12 cellular contexts compared by ENCODE assay signal in the genomic region with DNA sequence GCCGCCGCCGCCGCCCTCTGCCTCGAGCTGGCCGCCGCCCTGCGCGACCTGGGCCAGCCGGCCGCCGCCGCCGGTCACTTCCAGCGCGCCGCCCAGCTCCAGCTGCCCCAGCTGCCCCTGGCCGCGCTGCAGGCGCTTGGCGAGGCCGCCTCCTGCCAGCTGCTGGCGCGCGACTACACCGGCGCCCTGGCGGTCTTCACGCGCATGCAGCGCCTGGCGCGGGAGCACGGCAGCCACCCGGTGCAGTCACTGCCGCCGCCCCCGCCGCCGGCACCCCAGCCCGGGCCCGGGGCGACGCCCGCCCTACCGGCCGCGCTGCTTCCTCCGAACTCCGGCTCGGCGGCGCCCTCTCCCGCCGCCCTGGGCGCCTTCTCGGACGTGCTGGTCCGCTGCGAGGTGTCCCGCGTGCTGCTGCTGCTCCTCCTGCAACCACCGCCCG. TPM values are rescaled to one million over a fixed set of nuclear protein-coding genes. Genes with fewer than 3 reads are reported as not detected.
DNase-seq lines count a peak whose midpoint lies in the region; ATAC-seq and TF ChIP-seq lines count a peak whose summit lies in the region.
"Not testable (repeated sequence)": the region's sequence is repeated elsewhere in the genome, so short reads cannot be mapped to it uniquely, and the experiment has no call there.
"Had no signal": no experiment of that assay in that cellular context is flagged by ENCODE, and none has a peak within 500 bp of the region (broad histone marks: within the 10 kb centered on the region; RNA-seq: fewer than 3 reads in every experiment).

No MANE protein-coding gene starts in this region.

- intact Hi-C loops in lower lobe of right lung (cut with DNase I); aorta (cut with DNase I): not testable (repeated sequence)

- WGBS in aorta, 2 donors: no CpG with 5 or more reads among the region's 64 CpGs

- not testable (repeated sequence) for DNase-seq in activated naive CD8-positive, alpha-beta T cell treated with anti-CD3 and anti-CD28 coated beads, Interleukin-2, amount 10 ng/mL, durations not matched to agents 7 days and 5 days; lower lobe of right lung; aorta

- not testable (repeated sequence) for H3K36me3 Mint-ChIP-seq in activated naive CD8-positive, alpha-beta T cell treated with anti-CD3 and anti-CD28 coated beads, Interleukin-2, amount 10 ng/mL, durations not matched to agents 7 days and 5 days

- H3K27ac ChIP-seq in lower lobe of right lung; aorta (ENCODE audit: low read depth in 1 of 2, low read length in 2 of 2): not testable (repeated sequence)

- ATAC-seq in GM18907 (IDR thresholded peaks at IDR 0.05; ENCODE audit: unreplicated experiment): peak; percentile 54
- ATAC-seq in GM21390 (IDR thresholded peaks at IDR 0.05; ENCODE audit: unreplicated experiment): peak; percentile 54
- peak; percentile 49 for ATAC-seq in HG02678 (IDR thresholded peaks at IDR 0.05; ENCODE audit: unreplicated experiment)
- peak; percentile 32 for ATAC-seq in HG03097 (IDR thresholded peaks at IDR 0.05; ENCODE audit: low FRiP score, unreplicated experiment)
- peak; percentile 40 for ATAC-seq in HG03565 (IDR thresholded peaks at IDR 0.05; ENCODE audit: unreplicated experiment)
- peak; percentile 50 for ATAC-seq in activated naive CD8-positive, alpha-beta T cell treated with anti-CD3 and anti-CD28 coated beads, Interleukin-2, amount 10 ng/mL, durations not matched to agents 7 days and 5 days (ENCODE audit: low read depth)
- peak; percentile 63 to 78 for ATAC-seq in lower lobe of right lung
- peak; percentile 70 for ATAC-seq in aorta (ENCODE audit: low FRiP score)

- not testable (repeated sequence) for H3K4me3 ChIP-seq in lower lobe of right lung; aorta (ENCODE audit: low read length in 2 of 2)

- H3K27me3 ChIP-seq in lower lobe of right lung (ENCODE audit: low read depth); aorta (ENCODE audit: control insufficient read depth in 1 of 2, insufficient read depth in 2 of 2, low read length in 1 of 2): not testable (repeated sequence)

- not testable (repeated sequence) for H3K27ac Mint-ChIP-seq in activated naive CD8-positive, alpha-beta T cell treated with anti-CD3 and anti-CD28 coated beads, Interleukin-2, amount 10 ng/mL, durations not matched to agents 7 days and 5 days

- H3K4me1 Mint-ChIP-seq in activated naive CD8-positive, alpha-beta T cell treated with anti-CD3 and anti-CD28 coated beads, Interleukin-2, amount 10 ng/mL, durations not matched to agents 7 days and 5 days: not testable (repeated sequence)

- H3K27me3 Mint-ChIP-seq in activated naive CD8-positive, alpha-beta T cell treated with anti-CD3 and anti-CD28 coated beads, Interleukin-2, amount 10 ng/mL, durations not matched to agents 7 days and 5 days: not testable (repeated sequence)

- H3K4me3 Mint-ChIP-seq in activated naive CD8-positive, alpha-beta T cell treated with anti-CD3 and anti-CD28 coated beads, Interleukin-2, amount 10 ng/mL, durations not matched to agents 7 days and 5 days: not testable (repeated sequence)

- POLR2A ChIA-PET in activated naive CD8-positive, alpha-beta T cell treated with anti-CD3 and anti-CD28 coated beads, Interleukin-2, amount 10 ng/mL, durations not matched to agents 7 days and 5 days (lab: Charles Lee): not testable (repeated sequence)

- not testable (repeated sequence) for H3K36me3 ChIP-seq in lower lobe of right lung; aorta (ENCODE audit: control insufficient read depth in 1 of 2, insufficient read depth in 2 of 2, low read length in 1 of 2)

- H3K9me3 Mint-ChIP-seq in activated naive CD8-positive, alpha-beta T cell treated with anti-CD3 and anti-CD28 coated beads, Interleukin-2, amount 10 ng/mL, durations not matched to agents 7 days and 5 days: not testable (repeated sequence)

- H3K9me3 ChIP-seq in lower lobe of right lung; aorta (ENCODE audit: control insufficient read depth, low read length): not testable (repeated sequence)

- TF ChIP-seq CTCF in lower lobe of right lung (IDR thresholded peaks at IDR 0.05): not testable (repeated sequence)

- not testable (repeated sequence) for H3K4me1 ChIP-seq in lower lobe of right lung; aorta (ENCODE audit: control insufficient read depth in 1 of 2, insufficient read depth in 2 of 2, low read length in 2 of 2)

RNA-seq across cellular contexts. Expression of a gene that starts 0.7 kb away (rescaled TPM):
- not detected for total RNA-seq in activated naive CD8-positive, alpha-beta T cell treated with anti-CD3 and anti-CD28 coated beads, Interleukin-2, amount 10 ng/mL, durations not matched to agents 7 days and 5 days
- total RNA-seq in lower lobe of right lung (not detected), aorta (not detected)
- polyA plus RNA-seq in aorta: not detected
- total RNA-seq: activated T-helper 1 cell treated with anti-CD3 and anti-CD28 coated beads, Interleukin-12 subunit alpha, Interleukin-12 subunit beta, Interleukin-2, Interleukin-4 antibody, amounts not matched to agents 30 ng/mL and 10 ng/mL and 1 ng/mL, durations not matched to agents 14 hours and 24 hours and 36 hours; endodermal cell; K562; OCI-LY7 had no signal
- polyA plus RNA-seq: K562 had no signal

RNA-seq across cellular contexts. Expression of a gene that starts 48.1 kb away (rescaled TPM):
- 1 to 10 TPM in 1 of 2 experiments, under 1 TPM in 1; 0.79 to 1.3 TPM for total RNA-seq in activated naive CD8-positive, alpha-beta T cell treated with anti-CD3 and anti-CD28 coated beads, Interleukin-2, amount 10 ng/mL, durations not matched to agents 7 days and 5 days
- total RNA-seq in lower lobe of right lung: 53.4 TPM
- 10 to 100 TPM; 17.0 to 43.6 TPM for total RNA-seq in aorta
- polyA plus RNA-seq in aorta: 1 to 10 TPM; 3.5 to 9.0 TPM
- total RNA-seq: OCI-LY7 had no signal

Comparison
In these comparisons a context has a peak if more than half of its experiments do, and no peak if none do; other contexts are left out.
1. RNA of a gene that starts 48.1 kb away (total RNA-seq): 53.4 TPM in lower lobe of right lung (single experiment) and 17.0 to 43.6 TPM in aorta; 0.79 to 1.3 TPM in activated naive CD8-positive, alpha-beta T cell treated with anti-CD3 and anti-CD28 coated beads, Interleukin-2, amount 10 ng/mL, durations not matched to agents 7 days and 5 days; every median in the first group is over 4 times any median in the second.
2. Peak in every context shown above with its lines, with median percentiles within 50 percentile points of each other: ATAC-seq.